ENCODE assay signal across 2 cellular contexts in genomic region chr2:45616663-45617411, GRCh38.
TF ChIP-seq lines count a peak whose summit lies in the region.

No MANE protein-coding gene starts in this region.

TF ChIP-seq in GM12891, 5 proteins besides CTCF, POLR2A, EP300 and RAD21:
- TF ChIP-seq POU2F2 (IDR thresholded peaks at IDR 0.05; ENCODE audit: low read depth, low read length) (no peak), PAX5 (IDR thresholded peaks at IDR 0.05; ENCODE audit: insufficient read depth, low read length, severe bottlenecking) (no peak), TAF1 (IDR thresholded peaks at IDR 0.05; ENCODE audit: low read depth, low read length) (no peak), POLR2AphosphoS5 (IDR thresholded peaks at IDR 0.05; ENCODE audit: low read depth, low read length) (no peak), SPI1 (IDR thresholded peaks at IDR 0.05; ENCODE audit: low read depth, low read length) (no peak)

TF ChIP-seq in WTC11, 78 proteins besides CTCF, POLR2A, EP300 and RAD21:
- TF ChIP-seq FOXP4 (CRISPR knock-in tag; IDR thresholded peaks at IDR 0.05) (no peak), ARID4B (CRISPR knock-in tag; IDR thresholded peaks at IDR 0.05; ENCODE audit: borderline replicate concordance) (no peak), ZNF671 (CRISPR knock-in tag; IDR thresholded peaks at IDR 0.05) (no peak), GRHL2 (CRISPR knock-in tag; IDR thresholded peaks at IDR 0.05; ENCODE audit: insufficient replicate concordance, severe bottlenecking) (no peak), HMGXB4 (CRISPR knock-in tag; IDR thresholded peaks at IDR 0.05) (no peak), CREM (CRISPR knock-in tag; IDR thresholded peaks at IDR 0.05) (no peak), CBFB (CRISPR knock-in tag; IDR thresholded peaks at IDR 0.05; ENCODE audit: low read depth) (no peak), E2F4 (CRISPR knock-in tag; IDR thresholded peaks at IDR 0.05; ENCODE audit: borderline replicate concordance, low read depth) (no peak), ZNF423 (CRISPR knock-in tag; IDR thresholded peaks at IDR 0.05) (no peak), ZNF232 (CRISPR knock-in tag; IDR thresholded peaks at IDR 0.05) (no peak), ATF1 (CRISPR knock-in tag; IDR thresholded peaks at IDR 0.05) (no peak), JAZF1 (CRISPR knock-in tag; IDR thresholded peaks at IDR 0.05) (no peak), PRDM15 (CRISPR knock-in tag; IDR thresholded peaks at IDR 0.05) (no peak), E2F5 (CRISPR knock-in tag; IDR thresholded peaks at IDR 0.05) (no peak), IRF1 (CRISPR knock-in tag; IDR thresholded peaks at IDR 0.05) (no peak), EMX1 (CRISPR knock-in tag; IDR thresholded peaks at IDR 0.05) (no peak), ESRRA (CRISPR knock-in tag; IDR thresholded peaks at IDR 0.05; ENCODE audit: borderline replicate concordance) (no peak), ZNF532 (CRISPR knock-in tag; IDR thresholded peaks at IDR 0.05; ENCODE audit: borderline replicate concordance) (no peak), IRF2 (CRISPR knock-in tag; IDR thresholded peaks at IDR 0.05; ENCODE audit: borderline replicate concordance, low read depth) (no peak), ATF3 (CRISPR knock-in tag; conservative IDR thresholded peaks at IDR 0.05) (no peak)
